Comparison of ENCODE assay signal across 1 cellular context in genomic region chr1:15848929-15849774, GRCh38.
TF ChIP-seq lines count a peak whose summit lies in the region.

No MANE protein-coding gene starts in this region.

TF ChIP-seq in K562, 482 proteins besides CTCF, POLR2A, EP300 and RAD21 (continued from another document and continues in another):
- TF ChIP-seq, protein P1, sequence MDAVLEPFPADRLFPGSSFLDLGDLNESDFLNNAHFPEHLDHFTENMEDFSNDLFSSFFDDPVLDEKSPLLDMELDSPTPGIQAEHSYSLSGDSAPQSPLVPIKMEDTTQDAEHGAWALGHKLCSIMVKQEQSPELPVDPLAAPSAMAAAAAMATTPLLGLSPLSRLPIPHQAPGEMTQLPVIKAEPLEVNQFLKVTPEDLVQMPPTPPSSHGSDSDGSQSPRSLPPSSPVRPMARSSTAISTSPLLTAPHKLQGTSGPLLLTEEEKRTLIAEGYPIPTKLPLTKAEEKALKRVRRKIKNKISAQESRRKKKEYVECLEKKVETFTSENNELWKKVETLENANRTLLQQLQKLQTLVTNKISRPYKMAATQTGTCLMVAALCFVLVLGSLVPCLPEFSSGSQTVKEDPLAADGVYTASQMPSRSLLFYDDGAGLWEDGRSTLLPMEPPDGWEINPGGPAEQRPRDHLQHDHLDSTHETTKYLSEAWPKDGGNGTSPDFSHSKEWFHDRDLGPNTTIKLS (IDR thresholded peaks at IDR 0.05; ENCODE audit: borderline replicate concordance, low read depth), result 0 out of 2 replicates have a peak, but pooled peaks have one; percentile 47
- TF ChIP-seq ETV6 (IDR thresholded peaks at IDR 0.05; ENCODE audit: borderline replicate concordance in 1 of 2, low read depth in 2 of 2, low read length in 1 of 2) (no peak; a peak in 1 of 4 replicates), ETV6 (CRISPR knock-in tag; IDR thresholded peaks at IDR 0.05; ENCODE audit: borderline replicate concordance) (peak; percentile 84; the same call in 1 of the 2 replicates), ZHX1 (conservative IDR thresholded peaks at IDR 0.05; ENCODE audit: low read length) (no peak), ZNF354B (CRISPR knock-in tag; IDR thresholded peaks at IDR 0.05) (no peak), MAZ (CRISPR knock-in tag; conservative IDR thresholded peaks at IDR 0.05 in 1 of 2, IDR thresholded peaks at IDR 0.05 in 1 of 2) (peak in 1 of 2 experiments; percentile 39; a peak in 1 of 4 replicates), ZKSCAN3 (CRISPR knock-in tag; IDR thresholded peaks at IDR 0.05) (no peak), ZNF232 (CRISPR knock-in tag; IDR thresholded peaks at IDR 0.05) (0 out of 2 replicates have a peak, but pooled peaks have one; percentile 37), RFX1 (IDR thresholded peaks at IDR 0.05) (no peak; the same call in 1 of the 2 replicates), GATAD2B (IDR thresholded peaks at IDR 0.05; ENCODE audit: borderline replicate concordance) (peak; percentile 67; the same call in 1 of the 2 replicates), CCAR2 (IDR thresholded peaks at IDR 0.05; ENCODE audit: low read depth, low read length) (no peak), SREBF1 (IDR thresholded peaks at IDR 0.05; ENCODE audit: borderline replicate concordance, low read depth, low read length) (0 out of 2 replicates have a peak, but pooled peaks have one; percentile 10), ERF (CRISPR knock-in tag; IDR thresholded peaks at IDR 0.05) (peak; percentile 67; the same call in 1 of the 2 replicates), KDM5B (IDR thresholded peaks at IDR 0.05; ENCODE audit: insufficient replicate concordance, low read depth, low read length) (peak; percentile 79), ZNF253 (CRISPR knock-in tag; conservative IDR thresholded peaks at IDR 0.05) (no peak), MBD2 (IDR thresholded peaks at IDR 0.05; ENCODE audit: borderline replicate concordance, low read depth) (no peak), POLR2B (IDR thresholded peaks at IDR 0.05; ENCODE audit: low read depth, partially characterized antibody) (peak; percentile 48), SMARCA5 (IDR thresholded peaks at IDR 0.05) (no peak), NFRKB (IDR thresholded peaks at IDR 0.05; ENCODE audit: low read depth) (peak; percentile 2; the same call in 1 of the 2 replicates), HMG20A (CRISPR knock-in tag; conservative IDR thresholded peaks at IDR 0.05) (no peak), USF1 (CRISPR knock-in tag; IDR thresholded peaks at IDR 0.05) (no peak), SP1 (CRISPR knock-in tag; IDR thresholded peaks at IDR 0.05) (no peak), CSDE1 (IDR thresholded peaks at IDR 0.05) (0 out of 4 replicates have a peak, but pooled peaks of 1 of the 2 experiments have one; percentile 27), POLR3A (IDR thresholded peaks at IDR 0.05; ENCODE audit: borderline replicate concordance, extremely low read depth, insufficient read depth, insufficient read length) (no peak), PHB2 (IDR thresholded peaks at IDR 0.05; ENCODE audit: low read depth) (no peak), ZNF263 (CRISPR knock-in tag; IDR thresholded peaks at IDR 0.05; ENCODE audit: borderline replicate concordance) (no peak), PTRF (tag; IDR thresholded peaks at IDR 0.05) (no peak), ZNF431 (CRISPR knock-in tag; IDR thresholded peaks at IDR 0.05) (0 out of 2 replicates have a peak, but pooled peaks have one; percentile 59), ZNF217 (CRISPR knock-in tag; IDR thresholded peaks at IDR 0.05) (no peak), ASH1L (IDR thresholded peaks at IDR 0.05; ENCODE audit: borderline replicate concordance, low read depth, partially characterized antibody) (no peak), DACH1 (IDR thresholded peaks at IDR 0.05; ENCODE audit: partially characterized antibody) (no peak), PTBP1 (IDR thresholded peaks at IDR 0.05; ENCODE audit: low read depth, low read length) (no peak), ZNF696 (CRISPR knock-in tag; conservative IDR thresholded peaks at IDR 0.05) (no peak), CREB1 (IDR thresholded peaks at IDR 0.05) (peak; percentile 31; the same call in 1 of the 2 replicates), CREB1 (CRISPR knock-in tag; IDR thresholded peaks at IDR 0.05) (no peak; the same call in 1 of the 2 replicates), BRCA1 (IDR thresholded peaks at IDR 0.05) (no peak), BRCA1 (CRISPR knock-in tag; IDR thresholded peaks at IDR 0.05) (no peak), NBN (IDR thresholded peaks at IDR 0.05; ENCODE audit: low read depth) (no peak), ZNF175 (CRISPR knock-in tag; IDR thresholded peaks at IDR 0.05; ENCODE audit: low read depth) (no peak), TFAP4 (CRISPR knock-in tag; IDR thresholded peaks at IDR 0.05; ENCODE audit: borderline replicate concordance) (peak; percentile 53; the same call in 1 of the 2 replicates), ZBTB17 (CRISPR knock-in tag; IDR thresholded peaks at IDR 0.05) (peak; percentile 16; the same call in 1 of the 2 replicates), CCNT2 (IDR thresholded peaks at IDR 0.05; ENCODE audit: borderline replicate concordance, extremely low read depth, insufficient read length, low read depth, low read length) (peak; percentile 68)
- TF ChIP-seq, protein P2, sequence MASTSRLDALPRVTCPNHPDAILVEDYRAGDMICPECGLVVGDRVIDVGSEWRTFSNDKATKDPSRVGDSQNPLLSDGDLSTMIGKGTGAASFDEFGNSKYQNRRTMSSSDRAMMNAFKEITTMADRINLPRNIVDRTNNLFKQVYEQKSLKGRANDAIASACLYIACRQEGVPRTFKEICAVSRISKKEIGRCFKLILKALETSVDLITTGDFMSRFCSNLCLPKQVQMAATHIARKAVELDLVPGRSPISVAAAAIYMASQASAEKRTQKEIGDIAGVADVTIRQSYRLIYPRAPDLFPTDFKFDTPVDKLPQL (IDR thresholded peaks at IDR 0.05; ENCODE audit: extremely low read depth, insufficient read length), result no peak
- TF ChIP-seq, protein P3, sequence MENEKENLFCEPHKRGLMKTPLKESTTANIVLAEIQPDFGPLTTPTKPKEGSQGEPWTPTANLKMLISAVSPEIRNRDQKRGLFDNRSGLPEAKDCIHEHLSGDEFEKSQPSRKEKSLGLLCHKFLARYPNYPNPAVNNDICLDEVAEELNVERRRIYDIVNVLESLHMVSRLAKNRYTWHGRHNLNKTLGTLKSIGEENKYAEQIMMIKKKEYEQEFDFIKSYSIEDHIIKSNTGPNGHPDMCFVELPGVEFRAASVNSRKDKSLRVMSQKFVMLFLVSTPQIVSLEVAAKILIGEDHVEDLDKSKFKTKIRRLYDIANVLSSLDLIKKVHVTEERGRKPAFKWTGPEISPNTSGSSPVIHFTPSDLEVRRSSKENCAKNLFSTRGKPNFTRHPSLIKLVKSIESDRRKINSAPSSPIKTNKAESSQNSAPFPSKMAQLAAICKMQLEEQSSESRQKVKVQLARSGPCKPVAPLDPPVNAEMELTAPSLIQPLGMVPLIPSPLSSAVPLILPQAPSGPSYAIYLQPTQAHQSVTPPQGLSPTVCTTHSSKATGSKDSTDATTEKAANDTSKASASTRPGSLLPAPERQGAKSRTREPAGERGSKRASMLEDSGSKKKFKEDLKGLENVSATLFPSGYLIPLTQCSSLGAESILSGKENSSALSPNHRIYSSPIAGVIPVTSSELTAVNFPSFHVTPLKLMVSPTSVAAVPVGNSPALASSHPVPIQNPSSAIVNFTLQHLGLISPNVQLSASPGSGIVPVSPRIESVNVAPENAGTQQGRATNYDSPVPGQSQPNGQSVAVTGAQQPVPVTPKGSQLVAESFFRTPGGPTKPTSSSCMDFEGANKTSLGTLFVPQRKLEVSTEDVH (IDR thresholded peaks at IDR 0.05; ENCODE audit: low read depth, partially characterized antibody), result peak; percentile 42
- TF ChIP-seq, protein P4, sequence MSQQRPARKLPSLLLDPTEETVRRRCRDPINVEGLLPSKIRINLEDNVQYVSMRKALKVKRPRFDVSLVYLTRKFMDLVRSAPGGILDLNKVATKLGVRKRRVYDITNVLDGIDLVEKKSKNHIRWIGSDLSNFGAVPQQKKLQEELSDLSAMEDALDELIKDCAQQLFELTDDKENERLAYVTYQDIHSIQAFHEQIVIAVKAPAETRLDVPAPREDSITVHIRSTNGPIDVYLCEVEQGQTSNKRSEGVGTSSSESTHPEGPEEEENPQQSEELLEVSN (IDR thresholded peaks at IDR 0.05; ENCODE audit: borderline replicate concordance in 1 of 2, extremely low read depth in 1 of 2, insufficient read depth in 1 of 2, insufficient read length in 1 of 2, low read depth in 1 of 2, low read length in 1 of 2, poor library complexity in 1 of 2, severe bottlenecking in 1 of 2), result peak in 1 of 2 experiments; percentile 72
- TF ChIP-seq, protein P5, sequence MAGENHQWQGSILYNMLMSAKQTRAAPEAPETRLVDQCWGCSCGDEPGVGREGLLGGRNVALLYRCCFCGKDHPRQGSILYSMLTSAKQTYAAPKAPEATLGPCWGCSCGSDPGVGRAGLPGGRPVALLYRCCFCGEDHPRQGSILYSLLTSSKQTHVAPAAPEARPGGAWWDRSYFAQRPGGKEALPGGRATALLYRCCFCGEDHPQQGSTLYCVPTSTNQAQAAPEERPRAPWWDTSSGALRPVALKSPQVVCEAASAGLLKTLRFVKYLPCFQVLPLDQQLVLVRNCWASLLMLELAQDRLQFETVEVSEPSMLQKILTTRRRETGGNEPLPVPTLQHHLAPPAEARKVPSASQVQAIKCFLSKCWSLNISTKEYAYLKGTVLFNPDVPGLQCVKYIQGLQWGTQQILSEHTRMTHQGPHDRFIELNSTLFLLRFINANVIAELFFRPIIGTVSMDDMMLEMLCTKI (IDR thresholded peaks at IDR 0.05; ENCODE audit: partially characterized antibody), result no peak
- TF ChIP-seq, protein P6, sequence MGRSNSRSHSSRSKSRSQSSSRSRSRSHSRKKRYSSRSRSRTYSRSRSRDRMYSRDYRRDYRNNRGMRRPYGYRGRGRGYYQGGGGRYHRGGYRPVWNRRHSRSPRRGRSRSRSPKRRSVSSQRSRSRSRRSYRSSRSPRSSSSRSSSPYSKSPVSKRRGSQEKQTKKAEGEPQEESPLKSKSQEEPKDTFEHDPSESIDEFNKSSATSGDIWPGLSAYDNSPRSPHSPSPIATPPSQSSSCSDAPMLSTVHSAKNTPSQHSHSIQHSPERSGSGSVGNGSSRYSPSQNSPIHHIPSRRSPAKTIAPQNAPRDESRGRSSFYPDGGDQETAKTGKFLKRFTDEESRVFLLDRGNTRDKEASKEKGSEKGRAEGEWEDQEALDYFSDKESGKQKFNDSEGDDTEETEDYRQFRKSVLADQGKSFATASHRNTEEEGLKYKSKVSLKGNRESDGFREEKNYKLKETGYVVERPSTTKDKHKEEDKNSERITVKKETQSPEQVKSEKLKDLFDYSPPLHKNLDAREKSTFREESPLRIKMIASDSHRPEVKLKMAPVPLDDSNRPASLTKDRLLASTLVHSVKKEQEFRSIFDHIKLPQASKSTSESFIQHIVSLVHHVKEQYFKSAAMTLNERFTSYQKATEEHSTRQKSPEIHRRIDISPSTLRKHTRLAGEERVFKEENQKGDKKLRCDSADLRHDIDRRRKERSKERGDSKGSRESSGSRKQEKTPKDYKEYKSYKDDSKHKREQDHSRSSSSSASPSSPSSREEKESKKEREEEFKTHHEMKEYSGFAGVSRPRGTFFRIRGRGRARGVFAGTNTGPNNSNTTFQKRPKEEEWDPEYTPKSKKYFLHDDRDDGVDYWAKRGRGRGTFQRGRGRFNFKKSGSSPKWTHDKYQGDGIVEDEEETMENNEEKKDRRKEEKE (IDR thresholded peaks at IDR 0.05; ENCODE audit: borderline replicate concordance in 1 of 2, control insufficient read depth in 1 of 2, low read depth in 2 of 2, low read length in 1 of 2), result peak in 1 of 2 experiments; percentile 41; a peak in 1 of 4 replicates
- TF ChIP-seq, protein P7, sequence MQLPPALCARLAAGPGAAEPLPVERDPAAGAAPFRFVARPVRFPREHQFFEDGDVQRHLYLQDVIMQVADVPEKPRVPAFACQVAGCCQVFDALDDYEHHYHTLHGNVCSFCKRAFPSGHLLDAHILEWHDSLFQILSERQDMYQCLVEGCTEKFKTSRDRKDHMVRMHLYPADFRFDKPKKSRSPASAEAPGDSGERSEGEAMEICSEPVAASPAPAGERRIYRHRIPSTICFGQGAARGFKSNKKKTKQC (CRISPR knock-in tag; IDR thresholded peaks at IDR 0.05), result 0 out of 2 replicates have a peak, but pooled peaks have one; percentile 58
- TF ChIP-seq, protein P8, sequence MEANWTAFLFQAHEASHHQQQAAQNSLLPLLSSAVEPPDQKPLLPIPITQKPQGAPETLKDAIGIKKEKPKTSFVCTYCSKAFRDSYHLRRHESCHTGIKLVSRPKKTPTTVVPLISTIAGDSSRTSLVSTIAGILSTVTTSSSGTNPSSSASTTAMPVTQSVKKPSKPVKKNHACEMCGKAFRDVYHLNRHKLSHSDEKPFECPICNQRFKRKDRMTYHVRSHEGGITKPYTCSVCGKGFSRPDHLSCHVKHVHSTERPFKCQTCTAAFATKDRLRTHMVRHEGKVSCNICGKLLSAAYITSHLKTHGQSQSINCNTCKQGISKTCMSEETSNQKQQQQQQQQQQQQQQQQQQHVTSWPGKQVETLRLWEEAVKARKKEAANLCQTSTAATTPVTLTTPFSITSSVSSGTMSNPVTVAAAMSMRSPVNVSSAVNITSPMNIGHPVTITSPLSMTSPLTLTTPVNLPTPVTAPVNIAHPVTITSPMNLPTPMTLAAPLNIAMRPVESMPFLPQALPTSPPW (CRISPR knock-in tag; IDR thresholded peaks at IDR 0.05), result peak; percentile 66
